1 cellular context compared by ENCODE assay signal in the genomic region with DNA sequence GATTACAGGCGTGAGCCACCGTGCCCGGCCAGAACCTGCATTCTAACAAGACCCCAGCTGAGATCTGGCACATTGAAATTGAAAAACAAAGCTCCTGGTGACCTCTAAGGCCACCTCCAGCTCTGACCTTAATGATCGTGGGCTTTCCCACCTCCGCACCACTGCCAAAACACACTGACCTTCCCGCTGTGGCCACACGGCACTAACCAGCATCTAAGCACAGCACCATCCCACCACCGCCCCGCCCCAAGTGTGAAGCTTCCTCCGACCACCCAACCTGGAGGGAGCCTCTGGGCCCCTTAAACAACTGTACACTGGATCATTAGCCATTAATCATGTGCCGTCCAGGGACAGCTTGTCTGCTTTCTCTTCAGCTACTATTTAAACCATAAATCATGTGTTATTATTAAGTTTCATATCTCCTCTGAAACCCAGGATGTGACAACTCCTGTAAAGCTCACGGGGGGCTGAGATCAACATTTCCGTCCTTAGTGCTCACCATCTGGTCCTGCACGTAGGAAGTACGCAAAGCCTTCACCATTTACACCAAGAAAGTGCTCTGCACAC.
TF ChIP-seq lines count a peak whose summit lies in the region.

No MANE protein-coding gene starts in this region.

TF ChIP-seq in WTC11, 78 proteins besides CTCF, POLR2A, EP300 and RAD21 (continued from another document):
- TF ChIP-seq, protein P1, sequence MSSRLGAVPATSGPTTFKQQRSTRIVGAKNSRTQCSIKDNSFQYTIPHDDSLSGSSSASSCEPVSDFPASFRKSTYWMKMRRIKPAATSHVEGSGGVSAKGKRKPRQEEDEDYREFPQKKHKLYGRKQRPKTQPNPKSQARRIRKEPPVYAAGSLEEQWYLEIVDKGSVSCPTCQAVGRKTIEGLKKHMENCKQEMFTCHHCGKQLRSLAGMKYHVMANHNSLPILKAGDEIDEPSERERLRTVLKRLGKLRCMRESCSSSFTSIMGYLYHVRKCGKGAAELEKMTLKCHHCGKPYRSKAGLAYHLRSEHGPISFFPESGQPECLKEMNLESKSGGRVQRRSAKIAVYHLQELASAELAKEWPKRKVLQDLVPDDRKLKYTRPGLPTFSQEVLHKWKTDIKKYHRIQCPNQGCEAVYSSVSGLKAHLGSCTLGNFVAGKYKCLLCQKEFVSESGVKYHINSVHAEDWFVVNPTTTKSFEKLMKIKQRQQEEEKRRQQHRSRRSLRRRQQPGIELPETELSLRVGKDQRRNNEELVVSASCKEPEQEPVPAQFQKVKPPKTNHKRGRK (CRISPR knock-in tag; IDR thresholded peaks at IDR 0.05; ENCODE audit: borderline replicate concordance): no peak
- TF ChIP-seq, protein P2, sequence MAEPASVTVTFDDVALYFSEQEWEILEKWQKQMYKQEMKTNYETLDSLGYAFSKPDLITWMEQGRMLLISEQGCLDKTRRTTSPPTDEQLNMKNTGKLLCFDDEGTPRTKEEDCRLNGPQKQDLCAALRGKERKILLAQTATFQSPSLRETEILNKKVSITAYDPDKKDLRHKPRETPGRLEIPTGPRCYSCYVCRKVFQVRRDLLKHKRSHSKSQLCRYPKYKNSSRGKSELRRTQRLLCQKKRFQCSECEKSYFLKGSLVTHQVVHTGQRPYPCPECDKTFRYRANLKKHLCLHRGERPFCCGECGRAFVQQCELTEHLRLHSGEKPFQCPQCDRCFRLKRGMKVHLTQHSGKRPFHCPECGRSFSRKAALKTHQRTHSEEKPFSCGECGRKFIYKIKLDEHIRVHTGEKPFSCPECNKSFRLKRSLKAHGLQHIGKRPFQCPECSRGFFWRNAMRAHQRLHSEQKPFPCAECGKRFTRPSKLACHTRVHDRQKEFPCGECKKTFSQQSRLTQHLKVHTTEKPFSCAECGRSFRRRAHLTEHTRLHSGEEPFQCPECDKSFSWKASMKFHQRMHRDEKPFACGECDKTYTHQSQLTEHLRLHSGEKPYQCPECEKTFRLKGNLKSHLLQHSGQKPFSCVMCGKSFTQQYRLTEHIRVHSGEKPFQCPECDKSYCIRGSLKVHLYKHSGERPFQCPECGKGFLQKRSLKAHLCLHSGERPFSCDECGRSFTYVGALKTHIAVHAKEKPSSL (CRISPR knock-in tag; conservative IDR thresholded peaks at IDR 0.05): no peak
- no peak for TF ChIP-seq IRF2 (CRISPR knock-in tag; IDR thresholded peaks at IDR 0.05; ENCODE audit: borderline replicate concordance, low read depth)
- no peak for TF ChIP-seq MYBL2 (CRISPR knock-in tag; IDR thresholded peaks at IDR 0.05)
- no peak for TF ChIP-seq ZNF317 (CRISPR knock-in tag; IDR thresholded peaks at IDR 0.05; ENCODE audit: borderline replicate concordance, low read depth)
- TF ChIP-seq ZNF121 (CRISPR knock-in tag; IDR thresholded peaks at IDR 0.05): no peak
TF ChIP-seq in WTC11: peak in this region for 0.
